Comparison of ENCODE assay signal across 24 cellular contexts in genomic region chr6:47424436-47424836, GRCh38.
"Had no signal": no experiment of that assay in that cellular context is flagged by ENCODE, and none has a peak within 500 bp of the region (broad histone marks: within the 10 kb centered on the region; RNA-seq: fewer than 3 reads in every experiment).

No MANE protein-coding gene starts in this region.

- H3K36me3 ChIP-seq: colonic mucosa, lower lobe of right lung, sigmoid colon, thoracic aorta, tibial nerve, upper lobe of right lung, uterus had no signal

- DNase-seq: colonic mucosa; effector CD8-positive, alpha-beta T cell; endodermal cell; left ventricle myocardium superior; lower lobe of right lung; naive thymus-derived CD8-positive, alpha-beta T cell; nephron progenitor cell; nucleus accumbens; posterior cingulate gyrus; psoas muscle; right cardiac atrium; sigmoid colon; stimulated activated CD4-positive, alpha-beta T cell treated with anti-CD3 and anti-CD28 coated beads, Interleukin-15, amount 100 ng/mL, for 24 hours; stimulated activated CD4-positive, alpha-beta T cell treated with anti-CD3 and anti-CD28 coated beads, Interleukin-2, amount 100 ng/mL, for 48 hours; stimulated activated naive B cell treated with anti-CD40 and anti-IgM and Interleukin-4, amounts not matched to agents 10 μg/mL and 1 μg/mL and 100 μg/mL, for 72 hours; upper lobe of right lung; uterus had no signal

- H3K27ac ChIP-seq: colonic mucosa, epithelial cell of prostate, lower lobe of right lung, psoas muscle, sigmoid colon, skin epidermis, thoracic aorta, tibial nerve, upper lobe of right lung, uterus had no signal

- H3K27ac Mint-ChIP-seq: dendritic cell treated with granulocyte-macrophage colony-stimulating factor and Interleukin-4, amounts not matched to agents 40 ng/mL and 50 ng/mL, for 4 days; endodermal cell; naive thymus-derived CD8-positive, alpha-beta T cell; nephron progenitor cell; stimulated activated naive B cell treated with anti-CD40 and anti-IgM and Interleukin-4, amounts not matched to agents 10 μg/mL and 1 μg/mL and 100 μg/mL, for 72 hours; stimulated activated naive CD8-positive, alpha-beta T cell treated with anti-CD3 and anti-CD28 coated beads, Interleukin-15, Interleukin-2, amounts not matched to agents 100 ng/mL and 50 ng/mL, for 24 hours had no signal

- H3K27me3 ChIP-seq: colonic mucosa, sigmoid colon, tibial nerve, upper lobe of right lung, uterus had no signal

- H3K4me1 ChIP-seq: psoas muscle, sigmoid colon, upper lobe of right lung, uterus had no signal

- H3K4me3 Mint-ChIP-seq: dendritic cell treated with granulocyte-macrophage colony-stimulating factor and Interleukin-4, amounts not matched to agents 40 ng/mL and 50 ng/mL, for 4 days; endodermal cell; naive thymus-derived CD8-positive, alpha-beta T cell; nephron progenitor cell; stimulated activated naive B cell treated with anti-CD40 and anti-IgM and Interleukin-4, amounts not matched to agents 10 μg/mL and 1 μg/mL and 100 μg/mL, for 72 hours; stimulated activated naive CD8-positive, alpha-beta T cell treated with anti-CD3 and anti-CD28 coated beads, Interleukin-15, Interleukin-2, amounts not matched to agents 100 ng/mL and 50 ng/mL, for 24 hours had no signal

- ATAC-seq: esophagus mucosa; left ventricle myocardium superior; lower lobe of right lung; naive thymus-derived CD8-positive, alpha-beta T cell; psoas muscle; right cardiac atrium; stimulated activated naive B cell treated with anti-CD40 and anti-IgM and Interleukin-4, amounts not matched to agents 10 μg/mL and 1 μg/mL and 100 μg/mL, for 72 hours; upper lobe of right lung had no signal

- H3K4me1 Mint-ChIP-seq: naive thymus-derived CD8-positive, alpha-beta T cell; nephron progenitor cell; stimulated activated naive B cell treated with anti-CD40 and anti-IgM and Interleukin-4, amounts not matched to agents 10 μg/mL and 1 μg/mL and 100 μg/mL, for 72 hours had no signal

- H3K27me3 Mint-ChIP-seq: naive thymus-derived CD8-positive, alpha-beta T cell; stimulated activated naive CD8-positive, alpha-beta T cell treated with anti-CD3 and anti-CD28 coated beads, Interleukin-15, Interleukin-2, amounts not matched to agents 100 ng/mL and 50 ng/mL, for 24 hours had no signal

- H3K4me3 ChIP-seq: colonic mucosa, lower lobe of right lung, psoas muscle, sigmoid colon, skin epidermis, thoracic aorta, tibial nerve, upper lobe of right lung, uterus had no signal
